In the genomic region with DNA sequence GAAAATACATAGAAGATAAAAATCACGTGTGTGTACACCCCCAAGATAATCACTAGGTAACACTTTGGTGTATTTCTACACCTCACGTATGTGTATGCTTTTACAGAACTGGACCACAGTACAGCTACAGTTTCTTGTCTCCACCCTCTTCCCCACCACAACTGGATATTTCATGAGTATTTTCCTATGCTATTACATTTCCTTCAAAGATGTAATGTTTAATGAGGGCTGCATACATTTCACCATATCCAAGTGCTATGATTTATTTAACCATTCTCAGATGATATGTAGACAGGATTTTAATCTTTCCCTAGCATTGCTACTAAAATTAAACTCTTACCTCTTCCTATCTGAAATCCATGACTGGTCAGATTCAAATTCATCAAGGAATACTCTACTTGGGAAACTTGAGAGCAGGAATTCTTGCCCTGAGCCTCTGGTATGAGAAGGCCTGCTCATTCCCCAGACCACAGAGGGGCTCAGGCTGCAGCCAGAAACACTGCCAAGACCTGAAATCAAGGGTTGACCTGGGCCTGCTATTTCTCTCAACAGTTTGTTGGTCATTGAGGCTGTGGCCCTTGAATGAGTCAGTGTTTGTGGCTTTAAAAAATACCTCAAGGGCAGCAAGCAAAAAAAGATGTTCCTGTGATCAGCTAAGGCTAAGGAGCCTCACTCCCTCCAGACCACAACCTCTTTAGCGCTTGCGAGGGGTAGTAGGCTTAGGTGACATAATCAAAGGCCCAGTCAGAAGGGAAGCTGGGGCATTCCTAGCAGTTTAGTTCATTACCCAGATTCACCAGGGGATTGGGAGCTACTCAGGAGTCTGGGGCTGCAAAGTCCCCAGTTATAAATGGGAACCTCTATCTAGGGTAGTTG, we compare ENCODE assay signal across 10 cellular contexts. TPM values are rescaled to one million over a fixed set of nuclear protein-coding genes. Genes with fewer than 3 reads are reported as not detected.
DNase-seq lines count a peak whose midpoint lies in the region; ATAC-seq and TF ChIP-seq lines count a peak whose summit lies in the region.
"Had no signal": no experiment of that assay in that cellular context is flagged by ENCODE, and none has a peak within 500 bp of the region (broad histone marks: within the 10 kb centered on the region; RNA-seq: fewer than 3 reads in every experiment).

No MANE protein-coding gene starts in this region.

- no peaks in the 10 kb centered on the region for H3F3A ChIP-seq in GM23338 (replicated peaks; ENCODE audit: low read depth)

- H3K4me1 Mint-ChIP-seq in GM23338 = peaks cover 43% of the 10 kb centered on the region

- H3K27ac Mint-ChIP-seq in GM23338 = no peak overlapping the region

- H3K27me3 Mint-ChIP-seq in GM23338 (ENCODE audit: insufficient read depth, low read depth, poor library complexity) = peaks cover 5% of the 10 kb centered on the region

- TF ChIP-seq CTCF in GM06990 (IDR thresholded peaks at IDR 0.05; ENCODE audit: insufficient read depth, low read length, poor library complexity, severe bottlenecking) = no peak
- TF ChIP-seq CTCF in GM23338 (conservative IDR thresholded peaks at IDR 0.05; ENCODE audit: low read depth in 2 of 2) = no peak

- H3K79me2 ChIP-seq in GM23338 (replicated peaks; ENCODE audit: insufficient read depth) = peaks cover 4% of the 10 kb centered on the region

- no peaks in the 10 kb centered on the region for H4K20me1 ChIP-seq in GM23338 (replicated peaks; ENCODE audit: insufficient read depth)

- H3K36me3 Mint-ChIP-seq in GM23338 (ENCODE audit: low read depth) = no peaks in the 10 kb centered on the region

- no peaks in the 10 kb centered on the region for H3K9me2 ChIP-seq in GM23338 (ENCODE audit: insufficient read depth)

- H3K27ac ChIP-seq in GM23338 (ENCODE audit: low read depth) = no peak overlapping the region
- H3K27ac ChIP-seq in caudate nucleus (ENCODE audit: low read depth, low read length) = no peak overlapping the region

- no peak overlapping the region for H3K4me2 ChIP-seq in GM23338

- H3K4me1 ChIP-seq in GM23338 (ENCODE audit: insufficient read depth) = peaks cover 29% of the 10 kb centered on the region

- H3K36me3 ChIP-seq in GM06990 (ENCODE audit: control insufficient read depth, insufficient read depth, low read length) = no peaks in the 10 kb centered on the region
- H3K36me3 ChIP-seq in MG63 = no peaks in the 10 kb centered on the region
- no peaks in the 10 kb centered on the region for H3K36me3 ChIP-seq in GM23338 (ENCODE audit: insufficient read depth)
- H3K36me3 ChIP-seq: thyroid gland had no signal

- H2AFZ ChIP-seq in GM23338 = no peak overlapping the region

- no peak overlapping the region for H3K4me3 Mint-ChIP-seq in GM23338

- peak; percentile 25 for DNase-seq in GM06990 (ENCODE audit: extremely low read depth, insufficient read length)
- DNase-seq in H4 (ENCODE audit: low spot score) = peak; percentile 95
- peak; percentile 86 for DNase-seq in MG63
- peak; percentile 16 for DNase-seq in hepatic stellate cell (ENCODE audit: low spot score)
- no peak for DNase-seq in NCI-H2029 treated with DMSO at 0.1 percent for 48 hours (lab: John Stamatoyannopoulos, UW)
- DNase-seq in middle frontal gyrus (ENCODE audit: extremely low spot score, low spot score) = no peak
- DNase-seq in GM23338 (ENCODE audit: low spot score) = no peak
- DNase-seq in caudate nucleus (lab: John Stamatoyannopoulos, UW) = no peak

- no peak for ATAC-seq in GM23338
- ATAC-seq: K562 had no signal

- H3K4me3 ChIP-seq in GM06990 (replicated peaks; ENCODE audit: low read depth, low read length) (no peak overlapping the region), MG63 (no peak overlapping the region), GM23338 (no peak overlapping the region)
- H3K4me3 ChIP-seq: K562, thyroid gland had no signal

- H3K27me3 ChIP-seq in GM06990 (replicated peaks; ENCODE audit: control insufficient read depth, insufficient read depth, low read length) = no peaks in the 10 kb centered on the region
- H3K27me3 ChIP-seq in MG63 = no peaks in the 10 kb centered on the region
- no peaks in the 10 kb centered on the region for H3K27me3 ChIP-seq in GM23338 (ENCODE audit: insufficient read depth)
- H3K27me3 ChIP-seq: thyroid gland had no signal

- H3K9me3 Mint-ChIP-seq in GM23338 = no peaks in the 10 kb centered on the region

- no peaks in the 10 kb centered on the region for H3K9me3 ChIP-seq in MG63
- H3K9me3 ChIP-seq: thyroid gland had no signal

TF ChIP-seq in GM23338, 12 proteins besides CTCF, POLR2A, EP300 and RAD21 (continues in another document):
- TF ChIP-seq JUNB (IDR thresholded peaks at IDR 0.05; ENCODE audit: unreplicated experiment) (no peak), EZH2 (IDR thresholded peaks at IDR 0.05; ENCODE audit: low read depth, unreplicated experiment) (no peak)
- TF ChIP-seq, protein P1, sequence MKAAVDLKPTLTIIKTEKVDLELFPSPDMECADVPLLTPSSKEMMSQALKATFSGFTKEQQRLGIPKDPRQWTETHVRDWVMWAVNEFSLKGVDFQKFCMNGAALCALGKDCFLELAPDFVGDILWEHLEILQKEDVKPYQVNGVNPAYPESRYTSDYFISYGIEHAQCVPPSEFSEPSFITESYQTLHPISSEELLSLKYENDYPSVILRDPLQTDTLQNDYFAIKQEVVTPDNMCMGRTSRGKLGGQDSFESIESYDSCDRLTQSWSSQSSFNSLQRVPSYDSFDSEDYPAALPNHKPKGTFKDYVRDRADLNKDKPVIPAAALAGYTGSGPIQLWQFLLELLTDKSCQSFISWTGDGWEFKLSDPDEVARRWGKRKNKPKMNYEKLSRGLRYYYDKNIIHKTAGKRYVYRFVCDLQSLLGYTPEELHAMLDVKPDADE (IDR thresholded peaks at IDR 0.05) = no peak
- TF ChIP-seq, protein P2, sequence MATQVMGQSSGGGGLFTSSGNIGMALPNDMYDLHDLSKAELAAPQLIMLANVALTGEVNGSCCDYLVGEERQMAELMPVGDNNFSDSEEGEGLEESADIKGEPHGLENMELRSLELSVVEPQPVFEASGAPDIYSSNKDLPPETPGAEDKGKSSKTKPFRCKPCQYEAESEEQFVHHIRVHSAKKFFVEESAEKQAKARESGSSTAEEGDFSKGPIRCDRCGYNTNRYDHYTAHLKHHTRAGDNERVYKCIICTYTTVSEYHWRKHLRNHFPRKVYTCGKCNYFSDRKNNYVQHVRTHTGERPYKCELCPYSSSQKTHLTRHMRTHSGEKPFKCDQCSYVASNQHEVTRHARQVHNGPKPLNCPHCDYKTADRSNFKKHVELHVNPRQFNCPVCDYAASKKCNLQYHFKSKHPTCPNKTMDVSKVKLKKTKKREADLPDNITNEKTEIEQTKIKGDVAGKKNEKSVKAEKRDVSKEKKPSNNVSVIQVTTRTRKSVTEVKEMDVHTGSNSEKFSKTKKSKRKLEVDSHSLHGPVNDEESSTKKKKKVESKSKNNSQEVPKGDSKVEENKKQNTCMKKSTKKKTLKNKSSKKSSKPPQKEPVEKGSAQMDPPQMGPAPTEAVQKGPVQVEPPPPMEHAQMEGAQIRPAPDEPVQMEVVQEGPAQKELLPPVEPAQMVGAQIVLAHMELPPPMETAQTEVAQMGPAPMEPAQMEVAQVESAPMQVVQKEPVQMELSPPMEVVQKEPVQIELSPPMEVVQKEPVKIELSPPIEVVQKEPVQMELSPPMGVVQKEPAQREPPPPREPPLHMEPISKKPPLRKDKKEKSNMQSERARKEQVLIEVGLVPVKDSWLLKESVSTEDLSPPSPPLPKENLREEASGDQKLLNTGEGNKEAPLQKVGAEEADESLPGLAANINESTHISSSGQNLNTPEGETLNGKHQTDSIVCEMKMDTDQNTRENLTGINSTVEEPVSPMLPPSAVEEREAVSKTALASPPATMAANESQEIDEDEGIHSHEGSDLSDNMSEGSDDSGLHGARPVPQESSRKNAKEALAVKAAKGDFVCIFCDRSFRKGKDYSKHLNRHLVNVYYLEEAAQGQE (IDR thresholded peaks at IDR 0.05; ENCODE audit: unreplicated experiment) = no peak

RNA-seq across cellular contexts. Expression of a gene that starts 55.5 kb away (rescaled TPM):
- 1.2 and 3.2 TPM in 2 replicates for total RNA-seq in H4 (2014; rRNA removed; shearing (Covaris generic))
- total RNA-seq in MG63 (2014; rRNA removed; shearing (Covaris generic); ENCODE audit: low replicate concordance) = 1.7 and 2.6 TPM in 2 replicates
- total RNA-seq in GM23338 (2014; rRNA removed; shearing (Covaris generic)) = 9.9 and 12.1 TPM in 2 replicates
- polyA plus RNA-seq in GM23338 (2016; fragmentation: Nextera tagmentation; extraction: Ambion mirVana) = 2.6 and 3.1 TPM in 2 replicates

Comparison
In these comparisons a context has a peak if more than half of its experiments do, and no peak if none do; other contexts are left out.
1. DNase-seq: peak in GM06990 (single experiment), H4 (single experiment), MG63 (single experiment) and hepatic stellate cell (single experiment); none in NCI-H2029 treated with DMSO at 0.1 percent for 48 hours (single experiment), middle frontal gyrus (single experiment), GM23338 (single experiment) and caudate nucleus (0 of 61).